ENCODE assay signal across 1 cellular context in the genomic region with DNA sequence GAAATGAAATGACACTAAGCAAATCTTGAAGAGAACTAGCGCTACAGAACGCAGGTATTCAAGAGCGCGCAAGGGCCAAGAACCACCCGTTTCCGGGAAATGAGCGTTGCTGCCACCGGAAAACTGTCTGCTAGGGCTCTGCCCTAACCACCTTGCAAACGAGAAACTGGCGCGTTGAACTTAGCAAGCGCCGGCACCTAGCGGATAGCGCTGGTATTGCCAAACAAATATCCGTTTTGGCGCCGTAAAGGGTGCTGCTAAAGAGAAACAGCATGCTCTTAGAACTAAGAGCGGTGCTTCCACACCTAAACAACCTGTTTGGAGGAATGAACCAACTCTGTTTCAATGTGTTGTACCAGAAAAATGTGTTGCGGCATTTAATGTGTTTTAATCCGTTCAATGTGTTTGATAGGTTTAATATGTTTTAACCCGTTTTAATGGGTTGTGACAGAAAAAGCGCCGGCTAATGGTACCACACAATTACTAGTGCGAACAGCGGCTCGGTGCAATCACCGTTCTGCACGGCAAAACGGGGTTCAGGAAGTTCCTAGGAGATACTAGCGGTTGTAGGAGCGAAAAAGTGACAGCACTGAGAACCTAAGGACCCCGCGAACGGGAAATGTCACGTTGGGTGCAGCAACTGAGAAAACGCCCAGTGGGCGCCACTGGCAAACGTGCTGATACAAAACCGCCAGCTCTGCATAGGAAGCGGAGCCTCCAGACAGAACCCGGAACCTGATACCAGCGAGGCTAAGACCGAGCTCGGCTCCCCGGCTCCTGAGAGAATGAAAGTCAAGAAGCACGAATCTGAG.
TF ChIP-seq lines count a peak whose summit lies in the region.

Gene ANXA2R, minus strand, starts transcription at position 33 of the 812 bp plus-strand sequence. CDS start 273 bp downstream, outside the sequence.

TF ChIP-seq in K562, 482 proteins besides CTCF, POLR2A, EP300 and RAD21 (continued from another document and continues in another):
- TF ChIP-seq NR0B1 (IDR thresholded peaks at IDR 0.05; ENCODE audit: partially characterized antibody) (no peak), JUN (IDR thresholded peaks at IDR 0.05; ENCODE audit: borderline replicate concordance, low read depth, low read length) (no peak), JUN (CRISPR knock-in tag; IDR thresholded peaks at IDR 0.05; ENCODE audit: borderline replicate concordance) (no peak), XRCC3 (IDR thresholded peaks at IDR 0.05) (no peak), PTRF (tag; IDR thresholded peaks at IDR 0.05) (no peak), ZNF311 (CRISPR knock-in tag; IDR thresholded peaks at IDR 0.05) (no peak), CTBP1 (IDR thresholded peaks at IDR 0.05; ENCODE audit: borderline replicate concordance) (peak; percentile 76; the same call in 1 of the 2 replicates), HNRNPL (IDR thresholded peaks at IDR 0.05; ENCODE audit: low read depth, low read length) (no peak), SMAD4 (CRISPR knock-in tag; conservative IDR thresholded peaks at IDR 0.05) (peak; percentile 76), SNIP1 (IDR thresholded peaks at IDR 0.05; ENCODE audit: low read depth) (no peak), HSF4 (CRISPR knock-in tag; IDR thresholded peaks at IDR 0.05; ENCODE audit: borderline replicate concordance) (no peak), IRF2 (CRISPR knock-in tag; IDR thresholded peaks at IDR 0.05) (no peak), CBX2 (IDR thresholded peaks at IDR 0.05; ENCODE audit: insufficient read depth, low read length, poor library complexity, severe bottlenecking) (no peak), ZSCAN29 (IDR thresholded peaks at IDR 0.05) (no peak; the same call in 1 of the 2 replicates), KDM4B (IDR thresholded peaks at IDR 0.05; ENCODE audit: borderline replicate concordance in 2 of 2, low read depth in 1 of 2) (peak; percentile 57 to 89; a peak in 2 of 4 replicates), POLR2H (tag; IDR thresholded peaks at IDR 0.05; ENCODE audit: low read depth) (no peak), SMARCA4 (IDR thresholded peaks at IDR 0.05) (no peak), PHTF2 (CRISPR knock-in tag; IDR thresholded peaks at IDR 0.05) (no peak), ZNF224 (CRISPR knock-in tag; IDR thresholded peaks at IDR 0.05) (no peak), ZNF445 (CRISPR knock-in tag; IDR thresholded peaks at IDR 0.05; ENCODE audit: low read depth) (no peak), MAFK (IDR thresholded peaks at IDR 0.05; ENCODE audit: low read length) (peak; percentile 42), ZBTB49 (CRISPR knock-in tag; IDR thresholded peaks at IDR 0.05; ENCODE audit: borderline replicate concordance) (0 out of 2 replicates have a peak, but pooled peaks have one; percentile 27), TSHZ1 (CRISPR knock-in tag; IDR thresholded peaks at IDR 0.05) (no peak), PRPF4 (IDR thresholded peaks at IDR 0.05; ENCODE audit: insufficient read depth, low read depth, low read length, poor library complexity, severe bottlenecking) (no peak), ZNF133 (CRISPR knock-in tag; IDR thresholded peaks at IDR 0.05) (no peak), NFATC3 (IDR thresholded peaks at IDR 0.05) (no peak), SAP30 (IDR thresholded peaks at IDR 0.05; ENCODE audit: borderline replicate concordance, insufficient read depth, low read depth, low read length, poor library complexity, severe bottlenecking) (peak; percentile 46), ZNF586 (CRISPR knock-in tag; conservative IDR thresholded peaks at IDR 0.05) (no peak), ZNF232 (CRISPR knock-in tag; IDR thresholded peaks at IDR 0.05) (peak; percentile 68; the same call in 1 of the 2 replicates), ZNF175 (CRISPR knock-in tag; IDR thresholded peaks at IDR 0.05; ENCODE audit: low read depth) (no peak), EWSR1 (IDR thresholded peaks at IDR 0.05; ENCODE audit: borderline replicate concordance, low read depth, partially characterized antibody) (no peak), PBX2 (CRISPR knock-in tag; IDR thresholded peaks at IDR 0.05; ENCODE audit: low read depth) (no peak), PBX2 (tag; conservative IDR thresholded peaks at IDR 0.05; ENCODE audit: low read depth) (no peak), MXD1 (CRISPR knock-in tag; IDR thresholded peaks at IDR 0.05; ENCODE audit: borderline replicate concordance, poor library complexity, severe bottlenecking) (no peak), CBFA2T2 (conservative IDR thresholded peaks at IDR 0.05) (no peak), RBFOX2 (IDR thresholded peaks at IDR 0.05; ENCODE audit: low read depth, low read length) (peak; percentile 73), BCOR (IDR thresholded peaks at IDR 0.05) (no peak; the same call in 1 of the 2 replicates), ID3 (CRISPR knock-in tag; IDR thresholded peaks at IDR 0.05) (no peak), ID3 (tag; IDR thresholded peaks at IDR 0.05) (0 out of 2 replicates have a peak, but pooled peaks have one; percentile 43), TAL1 (IDR thresholded peaks at IDR 0.05) (no peak), YBX1 (IDR thresholded peaks at IDR 0.05) (no peak), MYNN (IDR thresholded peaks at IDR 0.05) (peak; percentile 84), MYNN (CRISPR knock-in tag; IDR thresholded peaks at IDR 0.05) (no peak), KDM2B (CRISPR knock-in tag; IDR thresholded peaks at IDR 0.05) (no peak), SRSF3 (IDR thresholded peaks at IDR 0.05; ENCODE audit: insufficient read depth, low read length) (no peak), SUPT5H (IDR thresholded peaks at IDR 0.05) (no peak), BMI1 (IDR thresholded peaks at IDR 0.05; ENCODE audit: low read length) (no peak), BRD4 (IDR thresholded peaks at IDR 0.05) (peak; percentile 25; the same call in 1 of the 2 replicates), PML (IDR thresholded peaks at IDR 0.05; ENCODE audit: low read length) (peak; percentile 72), ZNF197 (CRISPR knock-in tag; IDR thresholded peaks at IDR 0.05; ENCODE audit: low read depth) (no peak)
- TF ChIP-seq, protein P1, sequence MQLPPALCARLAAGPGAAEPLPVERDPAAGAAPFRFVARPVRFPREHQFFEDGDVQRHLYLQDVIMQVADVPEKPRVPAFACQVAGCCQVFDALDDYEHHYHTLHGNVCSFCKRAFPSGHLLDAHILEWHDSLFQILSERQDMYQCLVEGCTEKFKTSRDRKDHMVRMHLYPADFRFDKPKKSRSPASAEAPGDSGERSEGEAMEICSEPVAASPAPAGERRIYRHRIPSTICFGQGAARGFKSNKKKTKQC (CRISPR knock-in tag; IDR thresholded peaks at IDR 0.05) = peak; percentile 5; the same call in 1 of the 2 replicates
- TF ChIP-seq, protein P2, sequence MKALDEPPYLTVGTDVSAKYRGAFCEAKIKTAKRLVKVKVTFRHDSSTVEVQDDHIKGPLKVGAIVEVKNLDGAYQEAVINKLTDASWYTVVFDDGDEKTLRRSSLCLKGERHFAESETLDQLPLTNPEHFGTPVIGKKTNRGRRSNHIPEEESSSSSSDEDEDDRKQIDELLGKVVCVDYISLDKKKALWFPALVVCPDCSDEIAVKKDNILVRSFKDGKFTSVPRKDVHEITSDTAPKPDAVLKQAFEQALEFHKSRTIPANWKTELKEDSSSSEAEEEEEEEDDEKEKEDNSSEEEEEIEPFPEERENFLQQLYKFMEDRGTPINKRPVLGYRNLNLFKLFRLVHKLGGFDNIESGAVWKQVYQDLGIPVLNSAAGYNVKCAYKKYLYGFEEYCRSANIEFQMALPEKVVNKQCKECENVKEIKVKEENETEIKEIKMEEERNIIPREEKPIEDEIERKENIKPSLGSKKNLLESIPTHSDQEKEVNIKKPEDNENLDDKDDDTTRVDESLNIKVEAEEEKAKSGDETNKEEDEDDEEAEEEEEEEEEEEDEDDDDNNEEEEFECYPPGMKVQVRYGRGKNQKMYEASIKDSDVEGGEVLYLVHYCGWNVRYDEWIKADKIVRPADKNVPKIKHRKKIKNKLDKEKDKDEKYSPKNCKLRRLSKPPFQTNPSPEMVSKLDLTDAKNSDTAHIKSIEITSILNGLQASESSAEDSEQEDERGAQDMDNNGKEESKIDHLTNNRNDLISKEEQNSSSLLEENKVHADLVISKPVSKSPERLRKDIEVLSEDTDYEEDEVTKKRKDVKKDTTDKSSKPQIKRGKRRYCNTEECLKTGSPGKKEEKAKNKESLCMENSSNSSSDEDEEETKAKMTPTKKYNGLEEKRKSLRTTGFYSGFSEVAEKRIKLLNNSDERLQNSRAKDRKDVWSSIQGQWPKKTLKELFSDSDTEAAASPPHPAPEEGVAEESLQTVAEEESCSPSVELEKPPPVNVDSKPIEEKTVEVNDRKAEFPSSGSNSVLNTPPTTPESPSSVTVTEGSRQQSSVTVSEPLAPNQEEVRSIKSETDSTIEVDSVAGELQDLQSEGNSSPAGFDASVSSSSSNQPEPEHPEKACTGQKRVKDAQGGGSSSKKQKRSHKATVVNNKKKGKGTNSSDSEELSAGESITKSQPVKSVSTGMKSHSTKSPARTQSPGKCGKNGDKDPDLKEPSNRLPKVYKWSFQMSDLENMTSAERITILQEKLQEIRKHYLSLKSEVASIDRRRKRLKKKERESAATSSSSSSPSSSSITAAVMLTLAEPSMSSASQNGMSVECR (CRISPR knock-in tag; IDR thresholded peaks at IDR 0.05) = no peak
